In the genomic region with DNA sequence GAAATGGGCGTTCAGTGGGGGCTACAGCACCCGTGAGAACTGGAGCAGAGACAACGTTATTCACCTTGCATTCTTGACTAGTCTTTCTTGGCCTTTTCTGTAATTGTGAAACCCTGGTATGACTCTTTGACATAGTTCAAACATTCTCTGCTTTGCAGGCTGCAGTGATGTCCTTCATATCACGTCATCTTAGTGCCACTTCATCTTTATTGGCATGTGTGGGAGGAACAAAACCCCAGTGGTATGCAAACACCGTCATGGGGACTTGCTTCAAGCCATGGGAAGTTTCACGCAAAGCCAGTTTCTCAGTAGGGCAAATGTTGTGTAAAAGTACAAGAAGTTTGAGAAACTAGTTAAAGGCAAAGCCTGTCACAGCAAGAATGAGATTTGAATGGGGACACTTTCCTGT, we compare ENCODE assay signal across 9 cellular contexts. TPM values are rescaled to one million over a fixed set of nuclear protein-coding genes. Genes with fewer than 3 reads are reported as not detected.
DNase-seq lines count a peak whose midpoint lies in the region; ATAC-seq lines count a peak whose summit lies in the region.
"Had no signal": no experiment of that assay in that cellular context is flagged by ENCODE, and none has a peak within 500 bp of the region (broad histone marks: within the 10 kb centered on the region; RNA-seq: fewer than 3 reads in every experiment).

No MANE protein-coding gene starts in this region.

- no peaks in the 10 kb centered on the region for H3K9me3 Mint-ChIP-seq in activated T-helper 2 cell treated with anti-CD3 and anti-CD28 coated beads, Interferon-gamma antibody, Interleukin-2, Interleukin-4, amounts not matched to agents 10 μg/mL and 5 μg/mL and 100 μg/mL, durations not matched to agents 14 hours and 24 hours and 36 hours

- ATAC-seq in HG03097 (IDR thresholded peaks at IDR 0.05; ENCODE audit: low FRiP score, unreplicated experiment), result peak; percentile 88

- H3K27ac Mint-ChIP-seq in activated T-helper 2 cell treated with anti-CD3 and anti-CD28 coated beads, Interferon-gamma antibody, Interleukin-2, Interleukin-4, amounts not matched to agents 10 μg/mL and 5 μg/mL and 100 μg/mL, durations not matched to agents 14 hours and 24 hours and 36 hours, result peak overlapping the region; percentile 86

- H3K27me3 Mint-ChIP-seq in activated T-helper 2 cell treated with anti-CD3 and anti-CD28 coated beads, Interferon-gamma antibody, Interleukin-2, Interleukin-4, amounts not matched to agents 10 μg/mL and 5 μg/mL and 100 μg/mL, durations not matched to agents 14 hours and 24 hours and 36 hours (ENCODE audit: low read depth), result no peaks in the 10 kb centered on the region

- DNase-seq in activated effector memory CD4-positive, alpha-beta T cell treated with anti-CD3 and anti-CD28 coated beads, Interleukin-2, amount 50 U/mL, for 16 hours, result peak; percentile 71
- no peak for DNase-seq in activated effector memory CD4-positive, alpha-beta T cell treated with Interleukin-2 at 50 U/mL for 16 hours
- DNase-seq in activated T-helper 2 cell treated with anti-CD3 and anti-CD28 coated beads, Interferon-gamma antibody, Interleukin-2, Interleukin-4, amounts not matched to agents 10 μg/mL and 5 μg/mL and 100 μg/mL, durations not matched to agents 14 hours and 24 hours and 36 hours (ENCODE audit: low spot score), result peak; percentile 19
- DNase-seq in stimulated activated CD4-positive, alpha-beta T cell treated with anti-CD3 and anti-CD28 coated beads, Interleukin-1b, Interleukin-23, amount 100 ng/mL, for 48 hours, result peak; percentile 73
- DNase-seq in OCI-M1 (lab: John Stamatoyannopoulos, UW) (no peak), HK-2 (ENCODE audit: unreplicated experiment) (no peak), middle frontal gyrus (ENCODE audit: extremely low spot score, low spot score) (no peak)
- DNase-seq: pancreas had no signal

- H3K4me1 Mint-ChIP-seq in activated T-helper 2 cell treated with anti-CD3 and anti-CD28 coated beads, Interferon-gamma antibody, Interleukin-2, Interleukin-4, amounts not matched to agents 10 μg/mL and 5 μg/mL and 100 μg/mL, durations not matched to agents 14 hours and 24 hours and 36 hours (ENCODE audit: low read depth), result peaks cover 57% of the 10 kb centered on the region

- intact Hi-C loops in activated T-helper 2 cell treated with anti-CD3 and anti-CD28 coated beads, Interferon-gamma antibody, Interleukin-2, Interleukin-4, amounts not matched to agents 10 μg/mL and 5 μg/mL and 100 μg/mL, durations not matched to agents 14 hours and 24 hours and 36 hours (cut with micrococcal nuclease), result loop anchor here (1.0 to 5.0 kb wide), 8 partner anchors 19 to 175 kb away; a partner anchor contains a TSS

- no peak overlapping the region for H3K4me3 Mint-ChIP-seq in activated T-helper 2 cell treated with anti-CD3 and anti-CD28 coated beads, Interferon-gamma antibody, Interleukin-2, Interleukin-4, amounts not matched to agents 10 μg/mL and 5 μg/mL and 100 μg/mL, durations not matched to agents 14 hours and 24 hours and 36 hours (ENCODE audit: low read depth)

- no peaks in the 10 kb centered on the region for H3K36me3 Mint-ChIP-seq in activated T-helper 2 cell treated with anti-CD3 and anti-CD28 coated beads, Interferon-gamma antibody, Interleukin-2, Interleukin-4, amounts not matched to agents 10 μg/mL and 5 μg/mL and 100 μg/mL, durations not matched to agents 14 hours and 24 hours and 36 hours (ENCODE audit: low read depth)

RNA-seq across cellular contexts. Expression of a gene that starts 20.2 kb away (rescaled TPM):
- 64.7 and 66.5 TPM in 2 replicates for total RNA-seq in activated T-helper 2 cell treated with anti-CD3 and anti-CD28 coated beads, Interferon-gamma antibody, Interleukin-2, Interleukin-4, amounts not matched to agents 10 μg/mL and 5 μg/mL and 100 μg/mL, durations not matched to agents 14 hours and 24 hours and 36 hours

RNA-seq across cellular contexts. Expression of a gene that starts 28.8 kb away (rescaled TPM):
- total RNA-seq in activated T-helper 2 cell treated with anti-CD3 and anti-CD28 coated beads, Interferon-gamma antibody, Interleukin-2, Interleukin-4, amounts not matched to agents 10 μg/mL and 5 μg/mL and 100 μg/mL, durations not matched to agents 14 hours and 24 hours and 36 hours, result 22.3 and 23.3 TPM in 2 replicates

Comparison
In these comparisons a context has a peak if more than half of its experiments do, and no peak if none do; other contexts are left out.
1. DNase-seq: peak in activated effector memory CD4-positive, alpha-beta T cell treated with anti-CD3 and anti-CD28 coated beads, Interleukin-2, amount 50 U/mL, for 16 hours (single experiment), activated T-helper 2 cell treated with anti-CD3 and anti-CD28 coated beads, Interferon-gamma antibody, Interleukin-2, Interleukin-4, amounts not matched to agents 10 μg/mL and 5 μg/mL and 100 μg/mL, durations not matched to agents 14 hours and 24 hours and 36 hours (single experiment) and stimulated activated CD4-positive, alpha-beta T cell treated with anti-CD3 and anti-CD28 coated beads, Interleukin-1b, Interleukin-23, amount 100 ng/mL, for 48 hours (single experiment); none in activated effector memory CD4-positive, alpha-beta T cell treated with Interleukin-2 at 50 U/mL for 16 hours (single experiment), OCI-M1 (single experiment), HK-2 (single experiment) and middle frontal gyrus (single experiment).